ENCODE assay signal across 10 cellular contexts in genomic region chr7:69781412-69781846, GRCh38.
DNase-seq lines count a peak whose midpoint lies in the region; ATAC-seq and TF ChIP-seq lines count a peak whose summit lies in the region.
"Had no signal": no experiment of that assay in that cellular context is flagged by ENCODE, and none has a peak within 500 bp of the region (broad histone marks: within the 10 kb centered on the region; RNA-seq: fewer than 3 reads in every experiment).

No MANE protein-coding gene starts in this region.

- H3K27me3 ChIP-seq in right cardiac atrium (ENCODE audit: control insufficient read depth, insufficient read depth) = no peaks in the 10 kb centered on the region
- H3K27me3 ChIP-seq in thyroid gland = no peaks in the 10 kb centered on the region

- peak; percentile 18 for DNase-seq in NCI-H146 (lab: John Stamatoyannopoulos, UW)
- no peak for DNase-seq in NCI-H146 treated with DMSO at 0.1 percent for 48 hours (lab: John Stamatoyannopoulos, UW; ENCODE audit: unreplicated experiment)
- DNase-seq in WTC11 (ENCODE audit: low spot score) = no peak
- peak; percentile 60 to 81 (median 74) for DNase-seq in right cardiac atrium
- DNase-seq in thyroid gland = peak; percentile 16 to 43
- DNase-seq in activated naive CD4-positive, alpha-beta T cell treated with Interleukin-2 at 50 U/mL for 16 hours = no peak
- DNase-seq in activated naive CD4-positive, alpha-beta T cell treated with anti-CD3 and anti-CD28 coated beads for 36 hours = no peak
- DNase-seq: stimulated activated CD4-positive, alpha-beta T cell treated with anti-CD3 and anti-CD28 coated beads, Interleukin-4, amount 100 ng/mL, for 24 hours had no signal

- no peaks in the 10 kb centered on the region for H3K36me3 ChIP-seq in thyroid gland

- no peaks in the 10 kb centered on the region for H3K9me3 ChIP-seq in right cardiac atrium (ENCODE audit: control insufficient read depth, low read length)
- no peaks in the 10 kb centered on the region for H3K9me3 ChIP-seq in thyroid gland

- peak overlapping the region; percentile 53 for H3K27ac Mint-ChIP-seq in WTC11
- no peak overlapping the region for H3K27ac Mint-ChIP-seq in activated naive CD4-positive, alpha-beta T cell treated with anti-CD3 and anti-CD28 coated beads for 36 hours
- H3K27ac Mint-ChIP-seq: T-helper 2 cell treated with Interferon-gamma antibody and Interleukin-4, amounts not matched to agents 5 μg/mL and 100 μg/mL, for 36 hours had no signal

- H3K4me1 ChIP-seq in right cardiac atrium (ENCODE audit: control insufficient read depth, insufficient read depth, low read length) (peaks cover 18% of the 10 kb centered on the region), thyroid gland (peaks cover 21 to 39% of the 10 kb centered on the region in 2 donors)

- no peak for TF ChIP-seq CTCF in WTC11 (IDR thresholded peaks at IDR 0.05)
- no peak for TF ChIP-seq CTCF in thyroid gland (IDR thresholded peaks at IDR 0.05)

- H3K4me3 ChIP-seq in right cardiac atrium (ENCODE audit: low read length) (no peak overlapping the region), thyroid gland (replicated peaks in 1 of 3) (no peak overlapping the region)

- no peaks in the 10 kb centered on the region for H3K36me3 Mint-ChIP-seq in WTC11
- H3K36me3 Mint-ChIP-seq in activated naive CD4-positive, alpha-beta T cell treated with anti-CD3 and anti-CD28 coated beads for 36 hours (ENCODE audit: low read depth) = no peaks in the 10 kb centered on the region

- POLR2A ChIA-PET in WTC11 (lab: Charles Lee) = no interaction called here

- ATAC-seq in WTC11 (no peak), right cardiac atrium (peak; percentile 90 to 92), GM19452 (IDR thresholded peaks at IDR 0.05; ENCODE audit: unreplicated experiment) (no peak)

- H3K27ac ChIP-seq in right cardiac atrium (ENCODE audit: low read length) (peak overlapping the region; percentile 51), thyroid gland (no peak overlapping the region)

- CTCF ChIA-PET in WTC11 (lab: Charles Lee) = no interaction called here
- CTCF ChIA-PET in activated naive CD4-positive, alpha-beta T cell treated with anti-CD3 and anti-CD28 coated beads for 36 hours (lab: Charles Lee) = no interaction called here

- intact Hi-C loops in right cardiac atrium (cut with DNase I) = no loop called here
- intact Hi-C loops in thyroid gland (cut with DNase I) = no loop called here
- intact Hi-C loops in activated naive CD4-positive, alpha-beta T cell treated with anti-CD3 and anti-CD28 coated beads for 36 hours (cut with micrococcal nuclease) = no loop called here

- no peak overlapping the region for H3K4me3 Mint-ChIP-seq in WTC11
- no peak overlapping the region for H3K4me3 Mint-ChIP-seq in activated naive CD4-positive, alpha-beta T cell treated with anti-CD3 and anti-CD28 coated beads for 36 hours
- H3K4me3 Mint-ChIP-seq: T-helper 2 cell treated with Interferon-gamma antibody and Interleukin-4, amounts not matched to agents 5 μg/mL and 100 μg/mL, for 36 hours had no signal

- H3K9me3 Mint-ChIP-seq in WTC11 = no peaks in the 10 kb centered on the region
- no peaks in the 10 kb centered on the region for H3K9me3 Mint-ChIP-seq in activated naive CD4-positive, alpha-beta T cell treated with anti-CD3 and anti-CD28 coated beads for 36 hours
- H3K9me3 Mint-ChIP-seq: T-helper 2 cell treated with Interferon-gamma antibody and Interleukin-4, amounts not matched to agents 5 μg/mL and 100 μg/mL, for 36 hours had no signal

- no peak for TF ChIP-seq POLR2A in thyroid gland (IDR thresholded peaks at IDR 0.05)

- peaks cover 22% of the 10 kb centered on the region for H3K4me1 Mint-ChIP-seq in WTC11
- H3K4me1 Mint-ChIP-seq in activated naive CD4-positive, alpha-beta T cell treated with anti-CD3 and anti-CD28 coated beads for 36 hours (ENCODE audit: low read depth) = no peaks in the 10 kb centered on the region

- WGBS in right cardiac atrium = 40% methylated on average over 3 of the region's 3 CpGs
- WGBS in thyroid gland, 2 donors = 28% methylated on average over 3 of the region's 3 CpGs

- peaks cover 14% of the 10 kb centered on the region for H3K27me3 Mint-ChIP-seq in WTC11 (ENCODE audit: low read depth)
- H3K27me3 Mint-ChIP-seq in activated naive CD4-positive, alpha-beta T cell treated with anti-CD3 and anti-CD28 coated beads for 36 hours (ENCODE audit: low read depth) = no peaks in the 10 kb centered on the region

TF ChIP-seq in WTC11, 78 proteins besides CTCF, POLR2A, EP300 and RAD21 (continues in another document):
- TF ChIP-seq SMAD3 (CRISPR knock-in tag; IDR thresholded peaks at IDR 0.05; ENCODE audit: borderline replicate concordance) = no peak
- no peak for TF ChIP-seq CDX4 (CRISPR knock-in tag; IDR thresholded peaks at IDR 0.05; ENCODE audit: borderline replicate concordance)
- TF ChIP-seq NFYB (CRISPR knock-in tag; conservative IDR thresholded peaks at IDR 0.05; ENCODE audit: low read depth) = no peak
- no peak for TF ChIP-seq ZNF532 (CRISPR knock-in tag; IDR thresholded peaks at IDR 0.05; ENCODE audit: borderline replicate concordance)
- no peak for TF ChIP-seq USF2 (CRISPR knock-in tag; IDR thresholded peaks at IDR 0.05)
- no peak for TF ChIP-seq ZNF232 (CRISPR knock-in tag; IDR thresholded peaks at IDR 0.05)
- TF ChIP-seq FOXP1 (CRISPR knock-in tag; IDR thresholded peaks at IDR 0.05; ENCODE audit: borderline replicate concordance) = no peak
- TF ChIP-seq CREM (CRISPR knock-in tag; IDR thresholded peaks at IDR 0.05) = no peak
- no peak for TF ChIP-seq ZNF416 (CRISPR knock-in tag; IDR thresholded peaks at IDR 0.05)
- no peak for TF ChIP-seq HMGXB4 (CRISPR knock-in tag; IDR thresholded peaks at IDR 0.05)
- TF ChIP-seq RELA (CRISPR knock-in tag; IDR thresholded peaks at IDR 0.05; ENCODE audit: borderline replicate concordance) = no peak
- no peak for TF ChIP-seq E2F5 (CRISPR knock-in tag; IDR thresholded peaks at IDR 0.05)

Comparison
In these comparisons a context has a peak if more than half of its experiments do, and no peak if none do; other contexts are left out.
1. DNase-seq: peak in NCI-H146 (single experiment), right cardiac atrium (3 of 3) and thyroid gland (2 of 2); none in NCI-H146 treated with DMSO at 0.1 percent for 48 hours (single experiment), WTC11 (single experiment), activated naive CD4-positive, alpha-beta T cell treated with Interleukin-2 at 50 U/mL for 16 hours (single experiment) and activated naive CD4-positive, alpha-beta T cell treated with anti-CD3 and anti-CD28 coated beads for 36 hours (single experiment).
2. ATAC-seq: peak in right cardiac atrium (2 of 2); none in WTC11 (single experiment) and GM19452 (single experiment).